ENCODE assay signal across 8 cellular contexts in genomic region chr18:12236934-12237832, GRCh38. TPM values are rescaled to one million over a fixed set of nuclear protein-coding genes. Genes with fewer than 3 reads are reported as not detected.
DNase-seq lines count a peak whose midpoint lies in the region; ATAC-seq and TF ChIP-seq lines count a peak whose summit lies in the region.

No MANE protein-coding gene starts in this region.

- WGBS in endodermal cell (ENCODE audit: insufficient coverage in 1 of 2, insufficient read length in 1 of 2), 2 experiments = 27 to 48% methylated on average over 21 to 33 of the region's 33 CpGs

- no peaks in the 10 kb centered on the region for H3K4me1 ChIP-seq in endodermal cell (ENCODE audit: control insufficient read depth, insufficient read depth, low read length)

- no peaks in the 10 kb centered on the region for H3K36me3 Mint-ChIP-seq in activated CD8-positive, alpha-beta T cell treated with anti-CD3 and anti-CD28 coated beads for 36 hours (ENCODE audit: low read depth)
- no peaks in the 10 kb centered on the region for H3K36me3 Mint-ChIP-seq in endodermal cell (ENCODE audit: low read depth)

- no peak overlapping the region for H3K4me3 ChIP-seq in endodermal cell (ENCODE audit: low read length)

- H3K9ac ChIP-seq in endodermal cell (ENCODE audit: extremely low read depth, low read length, poor library complexity, severe bottlenecking) = no peak overlapping the region

- H3K27ac Mint-ChIP-seq in activated CD8-positive, alpha-beta T cell treated with anti-CD3 and anti-CD28 coated beads for 36 hours = no peak overlapping the region
- no peak overlapping the region for H3K27ac Mint-ChIP-seq in endodermal cell

- H3K4me1 Mint-ChIP-seq in activated CD8-positive, alpha-beta T cell treated with anti-CD3 and anti-CD28 coated beads for 36 hours (ENCODE audit: low read depth) = no peaks in the 10 kb centered on the region
- H3K4me1 Mint-ChIP-seq in endodermal cell = no peaks in the 10 kb centered on the region

- no peaks in the 10 kb centered on the region for H3K36me3 ChIP-seq in endodermal cell (ENCODE audit: control insufficient read depth, insufficient read depth, low read length)

- H3K27ac ChIP-seq in endodermal cell (ENCODE audit: low read depth, low read length) = no peak overlapping the region

- H3K27me3 Mint-ChIP-seq in activated CD8-positive, alpha-beta T cell treated with anti-CD3 and anti-CD28 coated beads for 36 hours = peaks cover 21% of the 10 kb centered on the region
- peaks cover 33% of the 10 kb centered on the region for H3K27me3 Mint-ChIP-seq in endodermal cell (ENCODE audit: insufficient read depth)

- POLR2A ChIA-PET in activated CD8-positive, alpha-beta T cell treated with anti-CD3 and anti-CD28 coated beads for 36 hours (lab: Charles Lee) = no interaction called here

- no peaks in the 10 kb centered on the region for H3K9me3 ChIP-seq in endodermal cell (ENCODE audit: control insufficient read depth, low read length)

- intact Hi-C loops in activated CD8-positive, alpha-beta T cell treated with anti-CD3 and anti-CD28 coated beads for 36 hours (cut with micrococcal nuclease) = no loop called here

- peak; percentile 88 for TF ChIP-seq CTCF in activated CD8-positive, alpha-beta T cell treated with anti-CD3 and anti-CD28 coated beads for 36 hours (IDR thresholded peaks at IDR 0.05)
- TF ChIP-seq CTCF in endodermal cell (conservative IDR thresholded peaks at IDR 0.05) = peak; percentile 98

- DNase-seq in SHP77 (lab: John Stamatoyannopoulos, UW) (peak; percentile 16 to 53), SHP77 treated with DMSO at 0.1 percent for 48 hours (lab: John Stamatoyannopoulos, UW) (no peak), NCI-H748 treated with DMSO at 0.1 percent for 48 hours (lab: John Stamatoyannopoulos, UW) (peak; percentile 9), endodermal cell (peak; percentile 96), myocyte (ENCODE audit: low read depth) (peak; percentile 55)
- DNase-seq in activated CD8-positive, alpha-beta T cell treated with anti-CD3 and anti-CD28 coated beads for 36 hours = peak; percentile 78
- peak; percentile 23 to 41 for DNase-seq in stimulated activated CD8-positive, alpha-beta memory T cell treated with anti-CD3 and anti-CD28 coated beads, Interleukin-7, amount 100 ng/mL, for 4 hours (ENCODE audit: low read depth in 2 of 2)

- no peak overlapping the region for H3K4me3 Mint-ChIP-seq in activated CD8-positive, alpha-beta T cell treated with anti-CD3 and anti-CD28 coated beads for 36 hours
- H3K4me3 Mint-ChIP-seq in endodermal cell = no peak overlapping the region

- no peaks in the 10 kb centered on the region for H3K9me3 Mint-ChIP-seq in activated CD8-positive, alpha-beta T cell treated with anti-CD3 and anti-CD28 coated beads for 36 hours
- no peaks in the 10 kb centered on the region for H3K9me3 Mint-ChIP-seq in endodermal cell

- peaks cover 5% of the 10 kb centered on the region for H3K27me3 ChIP-seq in endodermal cell (ENCODE audit: control insufficient read depth, insufficient read depth, low read length, poor library complexity, severe bottlenecking)

- peak; percentile 73 for ATAC-seq in HG03108 (IDR thresholded peaks at IDR 0.05; ENCODE audit: unreplicated experiment)
- ATAC-seq in activated CD8-positive, alpha-beta T cell treated with anti-CD3 and anti-CD28 coated beads for 36 hours = peak; percentile 92

- CTCF ChIA-PET in activated CD8-positive, alpha-beta T cell treated with anti-CD3 and anti-CD28 coated beads for 36 hours (lab: Charles Lee) = interaction anchor here (0.5 to 2.9 kb wide), 18 partner anchors 10 to 582 kb away, joined by 3 to 18 read pairs (median 4); no protein-coding TSS in a partner anchor

RNA-seq across cellular contexts. Expression of gene CIDEA, which starts 17.0 kb away (rescaled TPM):
- total RNA-seq in activated CD8-positive, alpha-beta T cell treated with anti-CD3 and anti-CD28 coated beads for 36 hours = not detected
- not detected for total RNA-seq in endodermal cell
- not detected for polyA plus RNA-seq in endodermal cell (2013, experiment 1 of 2)
- polyA plus RNA-seq in endodermal cell (2013, experiment 2 of 2) = not detected
- not detected in 2 replicates for total RNA-seq in myocyte
- polyA plus RNA-seq in myocyte (2012) = not detected
